ENCODE assay signal across 1 cellular context in genomic region chr13:50842246-50842645, GRCh38.
TF ChIP-seq lines count a peak whose summit lies in the region.

No MANE protein-coding gene starts in this region.

TF ChIP-seq in GM23338, 12 proteins besides CTCF, POLR2A, EP300 and RAD21 (continued from another document):
- TF ChIP-seq REST (IDR thresholded peaks at IDR 0.05; ENCODE audit: unreplicated experiment) (no peak), ZNF114 (CRISPR knock-in tag; IDR thresholded peaks at IDR 0.05) (no peak), JUNB (IDR thresholded peaks at IDR 0.05; ENCODE audit: unreplicated experiment) (no peak), ZNF331 (CRISPR knock-in tag; IDR thresholded peaks at IDR 0.05; ENCODE audit: low read depth) (no peak), ZNF462 (CRISPR knock-in tag; IDR thresholded peaks at IDR 0.05) (no peak), STAT1 (IDR thresholded peaks at IDR 0.05; ENCODE audit: unreplicated experiment) (no peak)
